ENCODE assay signal across 1 cellular context in genomic region chr14:102545461-102546265, GRCh38.
TF ChIP-seq lines count a peak whose summit lies in the region.

No MANE protein-coding gene starts in this region.

TF ChIP-seq in HepG2, 621 proteins besides CTCF, POLR2A, EP300 and RAD21 (continued from another document and continues in another):
- no peak for TF ChIP-seq ZBTB40 (IDR thresholded peaks at IDR 0.05)
- no peak for TF ChIP-seq ZBTB40 (CRISPR knock-in tag; IDR thresholded peaks at IDR 0.05)
- no peak for TF ChIP-seq EEA1 (CRISPR knock-in tag; IDR thresholded peaks at IDR 0.05; ENCODE audit: borderline replicate concordance)
- no peak for TF ChIP-seq HDAC6 (IDR thresholded peaks at IDR 0.05; ENCODE audit: low read depth, low read length)
- TF ChIP-seq ZNF780A (CRISPR knock-in tag; IDR thresholded peaks at IDR 0.05), result no peak
- TF ChIP-seq STAG1 (CRISPR knock-in tag; IDR thresholded peaks at IDR 0.05), result no peak
- no peak for TF ChIP-seq ZNF512B (CRISPR knock-in tag; IDR thresholded peaks at IDR 0.05; ENCODE audit: borderline replicate concordance)
- TF ChIP-seq PAWR (CRISPR knock-in tag; IDR thresholded peaks at IDR 0.05; ENCODE audit: borderline replicate concordance), result no peak
- TF ChIP-seq ZNF414 (CRISPR knock-in tag; IDR thresholded peaks at IDR 0.05), result no peak
- TF ChIP-seq THAP8 (CRISPR knock-in tag; IDR thresholded peaks at IDR 0.05; ENCODE audit: borderline replicate concordance), result no peak
- no peak for TF ChIP-seq ZNF20 (CRISPR knock-in tag; IDR thresholded peaks at IDR 0.05)
- no peak for TF ChIP-seq ZNF142 (CRISPR knock-in tag; IDR thresholded peaks at IDR 0.05)
- no peak for TF ChIP-seq NFYC (CRISPR knock-in tag; IDR thresholded peaks at IDR 0.05)
- no peak for TF ChIP-seq NFKBIZ (CRISPR knock-in tag; IDR thresholded peaks at IDR 0.05)
- no peak for TF ChIP-seq REXO4 (CRISPR knock-in tag; IDR thresholded peaks at IDR 0.05; ENCODE audit: borderline replicate concordance)
- no peak for TF ChIP-seq SKI (IDR thresholded peaks at IDR 0.05; ENCODE audit: partially characterized antibody)
- no peak for TF ChIP-seq ZBTB8A (CRISPR knock-in tag; IDR thresholded peaks at IDR 0.05; ENCODE audit: borderline replicate concordance, low read depth)
- no peak for TF ChIP-seq ZNF775 (CRISPR knock-in tag; IDR thresholded peaks at IDR 0.05; ENCODE audit: borderline replicate concordance)
- TF ChIP-seq ZNF333 (CRISPR knock-in tag; IDR thresholded peaks at IDR 0.05; ENCODE audit: borderline replicate concordance), result 0 out of 2 replicates have a peak, but pooled peaks have one; percentile 63
- no peak for TF ChIP-seq MAFG (CRISPR knock-in tag; IDR thresholded peaks at IDR 0.05)
- TF ChIP-seq HOXA7 (CRISPR knock-in tag; IDR thresholded peaks at IDR 0.05), result no peak
- TF ChIP-seq KLF16 (CRISPR knock-in tag; IDR thresholded peaks at IDR 0.05), result peak in 1 of 2 experiments; percentile 74; a peak in 2 of 4 replicates
- TF ChIP-seq TCF12 (IDR thresholded peaks at IDR 0.05), result no peak
- no peak for TF ChIP-seq TCF12 (CRISPR knock-in tag; IDR thresholded peaks at IDR 0.05)
- no peak for TF ChIP-seq EED (CRISPR knock-in tag; IDR thresholded peaks at IDR 0.05)
- no peak for TF ChIP-seq ZNF552 (CRISPR knock-in tag; IDR thresholded peaks at IDR 0.05; ENCODE audit: borderline replicate concordance)
- no peak for TF ChIP-seq ZNF773 (CRISPR knock-in tag; IDR thresholded peaks at IDR 0.05; ENCODE audit: borderline replicate concordance)
- no peak for TF ChIP-seq ZBTB46 (CRISPR knock-in tag; IDR thresholded peaks at IDR 0.05; ENCODE audit: borderline replicate concordance)
- TF ChIP-seq E2F1 (CRISPR knock-in tag; IDR thresholded peaks at IDR 0.05), result no peak
- TF ChIP-seq NKX3-1 (CRISPR knock-in tag; IDR thresholded peaks at IDR 0.05), result no peak
- TF ChIP-seq POGK (CRISPR knock-in tag; conservative IDR thresholded peaks at IDR 0.05), result peak; percentile 70; the same call in 1 of the 2 replicates
- no peak for TF ChIP-seq ZNF530 (CRISPR knock-in tag; IDR thresholded peaks at IDR 0.05; ENCODE audit: low read depth)
- no peak; the same call in 1 of the 2 replicates for TF ChIP-seq KLF11 (CRISPR knock-in tag; IDR thresholded peaks at IDR 0.05)
- TF ChIP-seq THYN1 (CRISPR knock-in tag; IDR thresholded peaks at IDR 0.05; ENCODE audit: borderline replicate concordance, low read depth), result no peak
- TF ChIP-seq U2AF2 (IDR thresholded peaks at IDR 0.05; ENCODE audit: low read depth, low read length), result no peak
- TF ChIP-seq CAMTA2 (CRISPR knock-in tag; IDR thresholded peaks at IDR 0.05; ENCODE audit: borderline replicate concordance), result 0 out of 2 replicates have a peak, but pooled peaks have one; percentile 76
